23 cellular contexts compared by ENCODE assay signal in the genomic region with DNA sequence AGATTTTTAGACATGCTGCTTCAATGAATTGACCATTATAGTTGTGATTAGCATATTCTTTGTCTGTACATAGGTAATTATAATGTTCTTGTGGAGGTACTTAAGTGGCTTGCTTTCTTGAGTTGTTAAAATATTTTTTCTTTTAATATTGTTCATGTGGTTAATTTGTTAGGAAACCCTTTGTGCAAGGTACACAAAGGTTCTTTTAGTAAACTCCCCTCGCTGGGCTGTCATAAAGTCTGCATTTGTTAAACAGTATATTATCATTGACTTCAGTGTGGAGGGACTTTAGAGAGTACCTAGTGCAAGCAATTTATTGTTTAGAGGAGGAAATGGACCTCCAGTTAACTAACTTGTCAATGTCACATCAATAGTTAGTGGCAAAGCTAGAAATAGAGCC.
"Had no signal": no experiment of that assay in that cellular context is flagged by ENCODE, and none has a peak within 500 bp of the region (broad histone marks: within the 10 kb centered on the region; RNA-seq: fewer than 3 reads in every experiment).

No MANE protein-coding gene starts in this region.

- H3K4me3 ChIP-seq: K562 had no signal

- DNase-seq: Kasumi-1, MM.1S, NCI-H1092 treated with DMSO at 0.1 percent for 48 hours, NCI-H1436 treated with DMSO at 0.1 percent for 48 hours, NCI-H1694, NCI-H187 treated with DMSO at 0.1 percent for 48 hours, NCI-H2029 treated with DMSO at 0.1 percent for 48 hours, NCI-H2171, NCI-H226, NCI-H446, NCI-H510A, NCI-H524 treated with DMSO at 0.1 percent for 48 hours, NCI-H774, Right ventricle myocardium superior, RPMI8226, SIG-M5, T-helper 1 cell had no signal

- H3K27ac ChIP-seq: HL-60, KMS-11 had no signal

- ATAC-seq: K562, SK-N-SH treated with all-trans-retinoic acid at 6 μM for 48 hours had no signal

- FAIRE-seq: HTR-8/SVneo, K562, RCC 7860 had no signal
